ENCODE assay signal across 21 cellular contexts in the genomic region with DNA sequence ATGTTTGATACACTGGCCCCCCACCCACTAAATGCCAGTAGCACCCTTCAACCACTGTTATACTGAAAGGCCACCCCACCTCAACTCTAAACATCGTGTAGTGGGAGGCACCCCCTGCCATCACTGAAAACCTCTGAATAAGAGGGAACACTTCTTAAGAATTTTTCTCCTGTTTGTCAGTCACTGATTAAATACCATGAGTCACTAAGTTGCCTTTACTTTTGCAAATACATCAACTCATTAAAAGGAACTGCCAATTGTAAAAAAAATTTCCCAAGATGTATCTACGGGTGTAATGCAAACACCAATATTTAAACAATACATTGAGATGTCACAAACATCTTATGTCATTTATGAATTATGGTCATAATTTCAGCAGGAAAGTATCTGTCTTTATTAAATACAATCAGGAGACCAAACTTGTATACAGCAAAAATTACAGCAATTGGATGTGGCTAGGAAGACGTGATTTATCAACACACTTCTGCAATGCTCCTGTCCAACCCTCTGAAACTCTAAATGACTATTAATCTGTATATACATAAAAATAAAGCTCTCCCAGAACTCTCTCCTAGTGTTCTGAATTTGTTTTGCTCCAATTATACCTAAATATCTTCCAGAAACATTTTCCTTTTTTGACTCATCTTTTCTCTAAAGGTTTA.
DNase-seq lines count a peak whose midpoint lies in the region; ATAC-seq, FAIRE-seq and TF ChIP-seq lines count a peak whose summit lies in the region.
"Had no signal": no experiment of that assay in that cellular context is flagged by ENCODE, and none has a peak within 500 bp of the region (broad histone marks: within the 10 kb centered on the region; RNA-seq: fewer than 3 reads in every experiment).

No MANE protein-coding gene starts in this region.

- no peaks in the 10 kb centered on the region for H3K9me3 Mint-ChIP-seq in activated naive CD4-positive, alpha-beta T cell treated with anti-CD3 and anti-CD28 coated beads, Interleukin-2, amount 50 U/mL, for 72 hours
- H3K9me3 Mint-ChIP-seq: activated T-cell treated with anti-CD3 and anti-CD28 coated beads, Interleukin-2, amount 50 U/mL, for 4 hours; IgD-negative memory B cell had no signal

- no peak overlapping the region for H2BK12ac ChIP-seq in mesenchymal stem cell (ENCODE audit: low read length in 2 of 2)

- H3K9ac ChIP-seq in mesenchymal stem cell (ENCODE audit: low read length), result no peak overlapping the region

- DNase-seq in EH (ENCODE audit: low read depth) (peak; percentile 76), M059J (ENCODE audit: low read depth) (peak; percentile 69), bronchial epithelial cell (ENCODE audit: low read depth) (peak; percentile 87), mesenchymal stem cell (peak; percentile 55), cerebellar nuclear complex (lab: John Stamatoyannopoulos, UW) (no peak), SKM-1 treated with dmso at 0.1 percent for 144 hours (lab: John Stamatoyannopoulos, UW; ENCODE audit: unreplicated experiment) (no peak), NCI-H1417 treated with DMSO at 0.1 percent for 48 hours (lab: John Stamatoyannopoulos, UW) (no peak)
- DNase-seq in activated naive CD4-positive, alpha-beta T cell treated with anti-CD3 and anti-CD28 coated beads, Interleukin-2, amount 50 U/mL, for 72 hours (ENCODE audit: low spot score in 2 of 2), result no peak
- DNase-seq: activated naive CD8-positive, alpha-beta T cell treated with anti-CD3 and anti-CD28 coated beads, Interleukin-2, amount 10 ng/mL, durations not matched to agents 7 days and 5 days; activated T-cell treated with anti-CD3 and anti-CD28 coated beads, Interleukin-2, amount 50 U/mL, for 4 hours; AML-193; DMS 273 treated with DMSO at 0.1 percent for 48 hours; mucosa of descending colon; NCI-H1092; NCI-H2227 treated with DMSO at 0.1 percent for 48 hours; nucleus accumbens; stimulated activated CD4-positive, alpha-beta T cell treated with anti-CD3 and anti-CD28 coated beads, Interleukin-4, amount 100 ng/mL, for 4 hours had no signal

- H2AK5ac ChIP-seq in mesenchymal stem cell (ENCODE audit: low read length, severe bottlenecking), result no peak overlapping the region

- H3K27ac ChIP-seq in mesenchymal stem cell (ENCODE audit: low read length, poor library complexity, severe bottlenecking), result peak overlapping the region; percentile 36
- H3K27ac ChIP-seq: SK-N-MC, thoracic aorta had no signal

- H2BK120ac ChIP-seq in mesenchymal stem cell (ENCODE audit: low read depth, low read length), result no peak overlapping the region

- TF ChIP-seq CTCF in bronchial epithelial cell (IDR thresholded peaks at IDR 0.05; ENCODE audit: insufficient read depth, low read length, severe bottlenecking), result no peak

- no peak overlapping the region for H2AFZ ChIP-seq in mesenchymal stem cell (ENCODE audit: low read depth, low read length)

- no peak overlapping the region for H2BK15ac ChIP-seq in mesenchymal stem cell (ENCODE audit: low read depth, poor library complexity, severe bottlenecking)

- ATAC-seq in activated naive CD4-positive, alpha-beta T cell treated with anti-CD3 and anti-CD28 coated beads, Interleukin-2, amount 50 U/mL, for 72 hours, result no peak
- ATAC-seq: activated T-cell treated with anti-CD3 and anti-CD28 coated beads, Interleukin-2, amount 50 U/mL, for 4 hours; mucosa of descending colon had no signal

- WGBS in mesenchymal stem cell, result 7% methylated on average over 3 of the region's 3 CpGs

- H3K36me3 ChIP-seq in bronchial epithelial cell (ENCODE audit: control insufficient read depth, insufficient read depth, low read length) (no peaks in the 10 kb centered on the region), mesenchymal stem cell (ENCODE audit: control insufficient read depth in 1 of 2, insufficient read depth in 2 of 2, low read depth in 1 of 2, low read length in 2 of 2) (peaks cover 0 to 13% of the 10 kb centered on the region in 2 experiments)
- H3K36me3 ChIP-seq: thoracic aorta had no signal

- no peak overlapping the region for H3K18ac ChIP-seq in mesenchymal stem cell (ENCODE audit: low read depth in 1 of 2, low read length in 2 of 2)

- H4K91ac ChIP-seq in mesenchymal stem cell (ENCODE audit: low read length), result no peak overlapping the region

- H3K9me3 ChIP-seq in mesenchymal stem cell (ENCODE audit: control insufficient read depth, low read length), result no peaks in the 10 kb centered on the region
- H3K9me3 ChIP-seq: mucosa of descending colon, thoracic aorta had no signal

- H3K4me3 ChIP-seq in bronchial epithelial cell (ENCODE audit: low read depth, low read length), result no peak overlapping the region
- no peak overlapping the region for H3K4me3 ChIP-seq in mesenchymal stem cell (ENCODE audit: insufficient read depth in 1 of 2, low read depth in 1 of 2, low read length in 2 of 2)
- H3K4me3 ChIP-seq: mucosa of descending colon, SK-N-MC, thoracic aorta had no signal

- no peak overlapping the region for H4K8ac ChIP-seq in mesenchymal stem cell (ENCODE audit: low read length)

- no peak overlapping the region for H3K27ac Mint-ChIP-seq in activated naive CD4-positive, alpha-beta T cell treated with anti-CD3 and anti-CD28 coated beads, Interleukin-2, amount 50 U/mL, for 72 hours
- H3K27ac Mint-ChIP-seq: activated naive CD8-positive, alpha-beta T cell treated with anti-CD3 and anti-CD28 coated beads, Interleukin-2, amount 10 ng/mL, durations not matched to agents 7 days and 5 days; IgD-negative memory B cell had no signal

- no peak overlapping the region for H3K23ac ChIP-seq in mesenchymal stem cell (ENCODE audit: low read length in 2 of 2)

- no peaks in the 10 kb centered on the region for H3K27me3 ChIP-seq in bronchial epithelial cell (ENCODE audit: control insufficient read depth, insufficient read depth, low read length)
- H3K27me3 ChIP-seq in mesenchymal stem cell (ENCODE audit: control insufficient read depth in 1 of 2, insufficient read depth in 1 of 2, low read length in 2 of 2), result no peaks in the 10 kb centered on the region

- no peak overlapping the region for H2BK5ac ChIP-seq in mesenchymal stem cell (ENCODE audit: low read depth, low read length, poor library complexity, severe bottlenecking)

- H3K4me1 ChIP-seq in mesenchymal stem cell (ENCODE audit: control insufficient read depth, insufficient read depth, low read depth, low read length), result peaks cover 10% of the 10 kb centered on the region

- peak overlapping the region; percentile 42 for H3K4me2 ChIP-seq in mesenchymal stem cell (ENCODE audit: low read length, poor library complexity, severe bottlenecking)

- H3K4ac ChIP-seq in mesenchymal stem cell (ENCODE audit: low read depth in 1 of 2, low read length in 2 of 2), result no peak overlapping the region

- H3K14ac ChIP-seq in mesenchymal stem cell (ENCODE audit: low read length in 2 of 2), result no peak overlapping the region

- no peaks in the 10 kb centered on the region for H3K79me1 ChIP-seq in mesenchymal stem cell (replicated peaks; ENCODE audit: low read length, poor library complexity, severe bottlenecking)

- no peaks in the 10 kb centered on the region for H3K36me3 Mint-ChIP-seq in activated naive CD4-positive, alpha-beta T cell treated with anti-CD3 and anti-CD28 coated beads, Interleukin-2, amount 50 U/mL, for 72 hours
- H3K36me3 Mint-ChIP-seq: activated naive CD8-positive, alpha-beta T cell treated with anti-CD3 and anti-CD28 coated beads, Interleukin-2, amount 10 ng/mL, durations not matched to agents 7 days and 5 days had no signal

- FAIRE-seq in bronchial epithelial cell (lab: Jason Lieb, UNC), result no peak
- FAIRE-seq: colon had no signal

Comparison
In these comparisons a context has a peak if more than half of its experiments do, and no peak if none do; other contexts are left out.
1. DNase-seq: peak in EH (single experiment), M059J (single experiment), bronchial epithelial cell (single experiment) and mesenchymal stem cell (single experiment); none in cerebellar nuclear complex (0 of 2), activated naive CD4-positive, alpha-beta T cell treated with anti-CD3 and anti-CD28 coated beads, Interleukin-2, amount 50 U/mL, for 72 hours (0 of 2), SKM-1 treated with dmso at 0.1 percent for 144 hours (single experiment) and NCI-H1417 treated with DMSO at 0.1 percent for 48 hours (single experiment).